8 cellular contexts compared by ENCODE assay signal in the genomic region with DNA sequence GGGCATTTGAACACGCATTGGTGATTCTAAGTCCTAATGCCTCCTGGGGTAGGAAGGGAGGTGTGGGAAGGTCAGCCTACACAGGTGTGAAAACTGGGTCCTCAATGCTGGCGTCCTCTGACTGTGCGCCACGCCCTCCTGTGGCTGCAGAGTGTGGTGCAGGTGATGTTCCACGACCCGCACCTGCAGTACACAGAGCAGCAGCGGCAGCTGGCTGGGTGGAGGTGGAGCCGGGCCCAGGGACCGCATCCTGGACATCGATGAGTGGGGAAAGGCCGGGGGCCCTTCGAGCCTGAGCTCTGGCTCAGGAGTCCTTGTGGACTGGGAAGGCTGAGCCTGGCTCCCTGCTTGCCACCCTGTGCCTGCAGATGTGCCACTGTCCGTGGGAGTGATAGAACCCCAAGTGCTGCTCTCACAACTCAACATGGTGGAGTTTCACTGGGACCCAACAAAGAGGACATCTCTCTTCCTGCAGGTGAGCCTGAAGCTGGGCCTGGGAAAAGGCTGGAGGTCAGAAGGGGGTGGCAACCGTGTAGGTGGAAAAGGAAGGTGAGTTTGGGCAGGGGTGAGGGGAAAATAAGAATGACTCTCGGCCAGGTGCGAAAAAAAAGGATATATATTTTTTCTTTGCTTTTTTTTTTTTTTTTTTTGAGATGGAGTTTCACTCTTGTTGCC. TPM values are rescaled to one million over a fixed set of nuclear protein-coding genes. Genes with fewer than 3 reads are reported as not detected.
DNase-seq lines count a peak whose midpoint lies in the region; ATAC-seq and TF ChIP-seq lines count a peak whose summit lies in the region.

No MANE protein-coding gene starts in this region.

- no peak overlapping the region for H3K4me3 ChIP-seq in AG10803 (ENCODE audit: low read length)
- H3K4me3 ChIP-seq in SJCRH30 = no peak overlapping the region
- H3K4me3 ChIP-seq in right cardiac atrium (ENCODE audit: low read length) = no peak overlapping the region

- DNase-seq in AG10803 (ENCODE audit: low read depth) (no peak), SJCRH30 (peak; percentile 28 to 49), right cardiac atrium (peak in 2 of 3 donors; percentile 57 to 70), superior temporal gyrus (ENCODE audit: extremely low spot score) (no peak)
- peak; percentile 82 for DNase-seq in activated naive CD4-positive, alpha-beta T cell treated with anti-CD3 and anti-CD28 coated beads, Interleukin-2, amount 10 ng/mL, durations not matched to agents 7 days and 5 days
- peak; percentile 24 to 50 for DNase-seq in stimulated activated CD4-positive, alpha-beta T cell treated with anti-CD3 and anti-CD28 coated beads, Interleukin-1b, Interleukin-23, amount 100 ng/mL, for 1 hour (ENCODE audit: low read depth in 2 of 2)

- H3K9me3 ChIP-seq in SJCRH30 (replicated peaks) = no peaks in the 10 kb centered on the region
- H3K9me3 ChIP-seq in right cardiac atrium (ENCODE audit: control insufficient read depth, low read length) = no peaks in the 10 kb centered on the region

- H3K4me1 ChIP-seq in SJCRH30 = peaks cover 16% of the 10 kb centered on the region
- no peaks in the 10 kb centered on the region for H3K4me1 ChIP-seq in right cardiac atrium (ENCODE audit: control insufficient read depth, insufficient read depth, low read length)

- intact Hi-C loops in right cardiac atrium (cut with DNase I) = loop anchor here in 3 of 4 donors (5.0 to 10.0 kb wide), 4 partner anchors 32 to 255 kb away; a partner anchor contains a TSS

- no peak overlapping the region for H3K4me3 Mint-ChIP-seq in activated naive CD4-positive, alpha-beta T cell treated with anti-CD3 and anti-CD28 coated beads, Interleukin-2, amount 10 ng/mL, durations not matched to agents 7 days and 5 days

- H3K27ac Mint-ChIP-seq in activated naive CD4-positive, alpha-beta T cell treated with anti-CD3 and anti-CD28 coated beads, Interleukin-2, amount 10 ng/mL, durations not matched to agents 7 days and 5 days = no peak overlapping the region

- no peaks in the 10 kb centered on the region for H3K9me3 Mint-ChIP-seq in activated naive CD4-positive, alpha-beta T cell treated with anti-CD3 and anti-CD28 coated beads, Interleukin-2, amount 10 ng/mL, durations not matched to agents 7 days and 5 days

- H3K27ac ChIP-seq in SJCRH30 = no peak overlapping the region
- no peak overlapping the region for H3K27ac ChIP-seq in right cardiac atrium (ENCODE audit: low read length)

- 28% methylated on average over 16 of the region's 16 CpGs for WGBS in right cardiac atrium

- no peaks in the 10 kb centered on the region for H3K27me3 ChIP-seq in SJCRH30
- H3K27me3 ChIP-seq in right cardiac atrium (ENCODE audit: control insufficient read depth, insufficient read depth) = no peaks in the 10 kb centered on the region

- ATAC-seq in HG02798 (IDR thresholded peaks at IDR 0.05; ENCODE audit: poor library complexity, unreplicated experiment) (peak; percentile 60), right cardiac atrium (no peak), HG03159 (IDR thresholded peaks at IDR 0.05; ENCODE audit: unreplicated experiment) (no peak)

- CTCF ChIA-PET in activated naive CD4-positive, alpha-beta T cell treated with anti-CD3 and anti-CD28 coated beads, Interleukin-2, amount 10 ng/mL, durations not matched to agents 7 days and 5 days (lab: Charles Lee) = interaction anchor here (1.4 to 8.8 kb wide), 5 partner anchors 9 to 74 kb away, joined by 4 to 162 read pairs (median 5); a partner anchor contains a TSS

- H3K27me3 Mint-ChIP-seq in activated naive CD4-positive, alpha-beta T cell treated with anti-CD3 and anti-CD28 coated beads, Interleukin-2, amount 10 ng/mL, durations not matched to agents 7 days and 5 days = peaks cover 39% of the 10 kb centered on the region

- TF ChIP-seq CTCF in AG10803 (conservative IDR thresholded peaks at IDR 0.05; ENCODE audit: low read length) = peak; percentile 58

- H3K36me3 Mint-ChIP-seq in activated naive CD4-positive, alpha-beta T cell treated with anti-CD3 and anti-CD28 coated beads, Interleukin-2, amount 10 ng/mL, durations not matched to agents 7 days and 5 days = no peaks in the 10 kb centered on the region

- peaks cover 33% of the 10 kb centered on the region for H3K4me1 Mint-ChIP-seq in activated naive CD4-positive, alpha-beta T cell treated with anti-CD3 and anti-CD28 coated beads, Interleukin-2, amount 10 ng/mL, durations not matched to agents 7 days and 5 days

- H3K36me3 ChIP-seq in SJCRH30 = no peaks in the 10 kb centered on the region

RNA-seq across cellular contexts. Expression of a gene that starts 14.0 kb away (rescaled TPM):
- total RNA-seq in SJCRH30 (2014; rRNA removed; shearing (Covaris generic)) = not detected in 2 replicates
- 1 to 10 TPM; 2.5 to 3.7 (median 3.1) TPM for total RNA-seq in right cardiac atrium
- polyA plus RNA-seq in right cardiac atrium = 6.9 TPM

RNA-seq across cellular contexts. Expression of a gene that starts 39.7 kb away (rescaled TPM):
- 2,386 and 2,441 TPM in 2 replicates for total RNA-seq in SJCRH30 (2014; rRNA removed; shearing (Covaris generic))
- 1,000 to 10,000 TPM; 1,060 to 1,177 (median 1,099) TPM for total RNA-seq in right cardiac atrium
- polyA plus RNA-seq in right cardiac atrium = 1,781 TPM

RNA-seq across cellular contexts. Expression of a gene that starts 42.3 kb away (rescaled TPM):
- total RNA-seq in SJCRH30 (2014; rRNA removed; shearing (Covaris generic)) = 4.6 and 8.3 TPM in 2 replicates
- 10 to 100 TPM in 1 of 4 donors, 1 to 10 TPM in 3; 5.8 to 10.8 (median 8.0) TPM for total RNA-seq in right cardiac atrium
- polyA plus RNA-seq in right cardiac atrium = 6.4 TPM

Comparison
In these comparisons a context has a peak if more than half of its experiments do, and no peak if none do; other contexts are left out.
1. DNase-seq: peak in SJCRH30 (2 of 2), activated naive CD4-positive, alpha-beta T cell treated with anti-CD3 and anti-CD28 coated beads, Interleukin-2, amount 10 ng/mL, durations not matched to agents 7 days and 5 days (single experiment), right cardiac atrium (2 of 3) and stimulated activated CD4-positive, alpha-beta T cell treated with anti-CD3 and anti-CD28 coated beads, Interleukin-1b, Interleukin-23, amount 100 ng/mL, for 1 hour (2 of 2); none in AG10803 (single experiment) and superior temporal gyrus (single experiment).